In genomic region chr1:58983159-58983558, GRCh38 we compare ENCODE assay signal across 21 cellular contexts.
A peak's percentile ranks its signal among the peaks of the same experiment; 100 is the strongest.
DNase-seq lines count a peak whose midpoint lies in the region; ATAC-seq and TF ChIP-seq lines count a peak whose summit lies in the region.
"Had no signal": no experiment of that assay in that cellular context is flagged by ENCODE, and none has a peak within 500 bp of the region (broad histone marks: within the 10 kb centered on the region; RNA-seq: fewer than 3 reads in every experiment).

No MANE protein-coding gene starts in this region.

- in situ Hi-C loops in gastrocnemius medialis (cut with MboI; ENCODE audit: low sequenced_read_pairs in 4 of 4): no loop called here

- no peaks in the 10 kb centered on the region for H3K9me3 ChIP-seq in gastrocnemius medialis
- H3K9me3 ChIP-seq in upper lobe of right lung: no peaks in the 10 kb centered on the region
- H3K9me3 ChIP-seq: A549, MG63, Peyer's patch, upper lobe of left lung had no signal

- TF ChIP-seq POLR2A in gastrocnemius medialis (IDR thresholded peaks at IDR 0.05): no peak

- no peak overlapping the region for H3K4me3 ChIP-seq in coronary artery
- H3K4me3 ChIP-seq in gastrocnemius medialis: no peak overlapping the region
- H3K4me3 ChIP-seq in upper lobe of right lung: no peak overlapping the region
- H3K4me3 ChIP-seq: A549, MG63, neural progenitor cell, Peyer's patch, upper lobe of left lung had no signal

- H3K27ac ChIP-seq in coronary artery: no peak overlapping the region
- H3K27ac ChIP-seq in gastrocnemius medialis: peak overlapping the region; percentile 80 to 94 (median 84)
- H3K27ac ChIP-seq in upper lobe of right lung: no peak overlapping the region
- H3K27ac ChIP-seq: epithelial cell of prostate, neural progenitor cell, Peyer's patch, upper lobe of left lung had no signal

- intact Hi-C loops in gastrocnemius medialis (cut with DNase I; ENCODE audit: low total_unique reads): no loop called here
- intact Hi-C loops in upper lobe of right lung (cut with DNase I): no loop called here

- H3K36me3 ChIP-seq in gastrocnemius medialis: no peaks in the 10 kb centered on the region
- no peaks in the 10 kb centered on the region for H3K36me3 ChIP-seq in upper lobe of right lung
- H3K36me3 ChIP-seq: MG63, neural progenitor cell, Peyer's patch, upper lobe of left lung had no signal

- ATAC-seq in gastrocnemius medialis (peak; percentile 23 to 47), omental fat pad (ENCODE audit: low FRiP score) (no peak), upper lobe of right lung (no peak)
- ATAC-seq: A549; stimulated activated naive CD8-positive, alpha-beta T cell treated with anti-CD3 and anti-CD28 coated beads, Interleukin-15, Interleukin-2, amounts not matched to agents 100 U/mL and 50 U/mL, for 24 hours had no signal

- H3K27me3 ChIP-seq in gastrocnemius medialis (no peaks in the 10 kb centered on the region), upper lobe of right lung (no peaks in the 10 kb centered on the region)
- H3K27me3 ChIP-seq: MG63, Peyer's patch, upper lobe of left lung had no signal

- DNase-seq in NCI-H2171 treated with DMSO at 0.1 percent for 48 hours (lab: John Stamatoyannopoulos, UW) (peak; percentile 53), NCI-H2171 (lab: John Stamatoyannopoulos, UW) (no peak), NCI-H1694 treated with DMSO at 0.1 percent for 48 hours (lab: John Stamatoyannopoulos, UW) (peak; percentile 42), coronary artery (ENCODE audit: low spot score) (peak; percentile 3), gastrocnemius medialis (no peak), omental fat pad (ENCODE audit: low spot score) (no peak), upper lobe of right lung (no peak)
- DNase-seq in activated effector memory CD4-positive, alpha-beta T cell treated with anti-CD3 and anti-CD28 coated beads, Interleukin-2, amount 50 U/mL, for 16 hours: no peak
- DNase-seq: activated CD4-positive, alpha-beta T cell treated with anti-CD3 and anti-CD28 coated beads, Interleukin-2, amount 50 U/mL, for 1 hour; CD4-positive, alpha-beta memory T cell; DND-41; hippocampal formation; kidney glomerular epithelial cell; MG63; NCI-H2029 treated with DMSO at 0.1 percent for 48 hours; Peyer's patch; stimulated activated naive CD8-positive, alpha-beta T cell treated with anti-CD3 and anti-CD28 coated beads, Interleukin-15, Interleukin-2, amounts not matched to agents 100 U/mL and 50 U/mL, for 24 hours; upper lobe of left lung had no signal

- no peak for TF ChIP-seq CTCF in coronary artery (IDR thresholded peaks at IDR 0.05)
- TF ChIP-seq CTCF in gastrocnemius medialis (IDR thresholded peaks at IDR 0.05 in 4 of 5, conservative IDR thresholded peaks at IDR 0.05 in 1 of 5): no peak
- TF ChIP-seq CTCF in omental fat pad (IDR thresholded peaks at IDR 0.05): no peak
- no peak for TF ChIP-seq CTCF in upper lobe of right lung (IDR thresholded peaks at IDR 0.05)

- peaks cover 25 to 27% of the 10 kb centered on the region in 2 donors for H3K4me1 ChIP-seq in gastrocnemius medialis
- H3K4me1 ChIP-seq in upper lobe of right lung: peaks cover 8% of the 10 kb centered on the region
- H3K4me1 ChIP-seq: Peyer's patch, upper lobe of left lung had no signal

Comparison
In these comparisons a context has a peak if more than half of its experiments do, and no peak if none do; other contexts are left out.
1. DNase-seq: peak in NCI-H2171 treated with DMSO at 0.1 percent for 48 hours (single experiment), NCI-H1694 treated with DMSO at 0.1 percent for 48 hours (single experiment) and coronary artery (single experiment); none in NCI-H2171 (single experiment), gastrocnemius medialis (0 of 2), omental fat pad (single experiment), upper lobe of right lung (single experiment) and activated effector memory CD4-positive, alpha-beta T cell treated with anti-CD3 and anti-CD28 coated beads, Interleukin-2, amount 50 U/mL, for 16 hours (single experiment).
2. H3K27ac ChIP-seq: peak in gastrocnemius medialis (4 of 4); none in coronary artery (0 of 2) and upper lobe of right lung (single experiment).
3. ATAC-seq: peak in gastrocnemius medialis (2 of 2); none in omental fat pad (single experiment) and upper lobe of right lung (single experiment).